Comparison of ENCODE assay signal across 8 cellular contexts in genomic region chr20:41030536-41031242, GRCh38. TPM values are rescaled to one million over a fixed set of nuclear protein-coding genes. Genes with fewer than 3 reads are reported as not detected.
DNase-seq lines count a peak whose midpoint lies in the region; ATAC-seq, FAIRE-seq and TF ChIP-seq lines count a peak whose summit lies in the region.

No MANE protein-coding gene starts in this region.

- no peak for FAIRE-seq in pancreas (lab: Jason Lieb, UNC)

- peak overlapping the region; percentile 8 for H3K9ac ChIP-seq in endocrine pancreas (ENCODE audit: control insufficient read depth, insufficient read depth, low read length)

- H3K27me3 ChIP-seq in endocrine pancreas (ENCODE audit: control insufficient read depth, insufficient read depth, low read length) (no peaks in the 10 kb centered on the region), pancreas (no peaks in the 10 kb centered on the region)

- H3K4me3 ChIP-seq in endocrine pancreas (ENCODE audit: control insufficient read depth, insufficient read depth, low read length) (peak overlapping the region; percentile 96), pancreas (peak overlapping the region in 3 of 4 donors; percentile 84 to 100 (median 98))

- H3K9me3 Mint-ChIP-seq in activated naive CD4-positive, alpha-beta T cell treated with anti-CD3 and anti-CD28 coated beads, Interleukin-2, amount 50 U/mL, for 72 hours, result no peaks in the 10 kb centered on the region

- peak overlapping the region in 1 of 2 donors; percentile 100 for H3K27ac Mint-ChIP-seq in activated naive CD4-positive, alpha-beta T cell treated with anti-CD3 and anti-CD28 coated beads, Interleukin-2, amount 50 U/mL, for 72 hours

- H3K9me3 ChIP-seq in endocrine pancreas (ENCODE audit: control insufficient read depth, low read length), result no peaks in the 10 kb centered on the region
- no peaks in the 10 kb centered on the region for H3K9me3 ChIP-seq in pancreas

- peak; percentile 61 for DNase-seq in EH (ENCODE audit: low read depth)
- peak; percentile 25 to 70 for DNase-seq in NCI-H524 (lab: John Stamatoyannopoulos, UW)
- DNase-seq in pancreas, result no peak
- no peak for DNase-seq in left lobe of liver (ENCODE audit: low spot score)
- no peak for DNase-seq in stimulated activated CD4-positive, alpha-beta T cell treated with anti-CD3 and anti-CD28 coated beads, Interleukin-4, amount 100 ng/mL, for 24 hours
- no peak for DNase-seq in activated naive CD4-positive, alpha-beta T cell treated with anti-CD3 and anti-CD28 coated beads, Interleukin-2, amount 50 U/mL, for 72 hours (ENCODE audit: low spot score in 2 of 2)

- peak overlapping the region in 2 of 4 donors; percentile 93 to 94 for H3K27ac ChIP-seq in pancreas

- ATAC-seq in pancreas, result no peak
- no peak for ATAC-seq in left lobe of liver
- no peak for ATAC-seq in GM18858 (IDR thresholded peaks at IDR 0.05; ENCODE audit: unreplicated experiment)
- ATAC-seq in activated naive CD4-positive, alpha-beta T cell treated with anti-CD3 and anti-CD28 coated beads, Interleukin-2, amount 50 U/mL, for 72 hours, result no peak

- H3K4me1 ChIP-seq in endocrine pancreas (ENCODE audit: control insufficient read depth, insufficient read depth, low read length) (peaks cover 27% of the 10 kb centered on the region), pancreas (peaks cover 21 to 46% (median 30%) of the 10 kb centered on the region in 3 donors)

- H3K36me3 ChIP-seq in endocrine pancreas (ENCODE audit: control insufficient read depth, insufficient read depth, low read length), result no peaks in the 10 kb centered on the region
- H3K36me3 ChIP-seq in pancreas, result no peaks in the 10 kb centered on the region

- TF ChIP-seq CTCF in pancreas (IDR thresholded peaks at IDR 0.05), result no peak

- H3K36me3 Mint-ChIP-seq in activated naive CD4-positive, alpha-beta T cell treated with anti-CD3 and anti-CD28 coated beads, Interleukin-2, amount 50 U/mL, for 72 hours, result peaks cover 25 to 44% of the 10 kb centered on the region in 2 donors

- 56 to 58% methylated on average over 5 of the region's 5 CpGs for WGBS in pancreas, 2 donors

- intact Hi-C loops in pancreas (cut with DNase I), result no loop called here

RNA-seq across cellular contexts. Expression of gene TOP1, which starts 2.1 kb away (rescaled TPM):
- total RNA-seq in pancreas (10 to 100 TPM in 5 of 6 donors, 1 to 10 TPM in 1; 9.6 to 25.6 (median 17.0) TPM), left lobe of liver (18.0 TPM)
- 10 to 100 TPM in 1 of 2 donors, 1 to 10 TPM in 1; 10.0 to 16.2 TPM for polyA plus RNA-seq in pancreas
- total RNA-seq in activated naive CD4-positive, alpha-beta T cell treated with anti-CD3 and anti-CD28 coated beads, Interleukin-2, amount 50 U/mL, for 72 hours, result 10 to 100 TPM; 62.4 to 98.9 TPM

Comparison
In these comparisons a context has a peak if more than half of its experiments do, and no peak if none do; other contexts are left out.
1. DNase-seq: peak in EH (single experiment) and NCI-H524 (2 of 2); none in pancreas (0 of 6), left lobe of liver (single experiment), stimulated activated CD4-positive, alpha-beta T cell treated with anti-CD3 and anti-CD28 coated beads, Interleukin-4, amount 100 ng/mL, for 24 hours (single experiment) and activated naive CD4-positive, alpha-beta T cell treated with anti-CD3 and anti-CD28 coated beads, Interleukin-2, amount 50 U/mL, for 72 hours (0 of 2).